Comparison of ENCODE assay signal across 8 cellular contexts in genomic region chr2:95025406-95026319, GRCh38. TPM values are rescaled to one million over a fixed set of nuclear protein-coding genes. Genes with fewer than 3 reads are reported as not detected.
A peak's percentile ranks its signal among the peaks of the same experiment; 100 is the strongest.
DNase-seq lines count a peak whose midpoint lies in the region; ATAC-seq and TF ChIP-seq lines count a peak whose summit lies in the region.

Gene MAL, plus strand, starts transcription at chr2:95025708. Its CDS starts 85 bp downstream, at chr2:95025793.

- no peaks in the 10 kb centered on the region for H3K36me3 Mint-ChIP-seq in immature natural killer cell

- no peak within 1 kb of the TSS for H3K27ac Mint-ChIP-seq in immature natural killer cell

- peaks cover 0 to 4% of the 10 kb centered on the region in 2 donors for H3K4me1 Mint-ChIP-seq in immature natural killer cell

- TF ChIP-seq CTCF in RWPE1 (conservative IDR thresholded peaks at IDR 0.05; ENCODE audit: low read depth) = no peak

- H3K4me3 Mint-ChIP-seq in immature natural killer cell = peak within 1 kb of the TSS in 2 of 5 donors; percentile 49 to 71

- ATAC-seq in GM19035 (IDR thresholded peaks at IDR 0.05; ENCODE audit: unreplicated experiment) (peak; percentile 39), left colon (peak; percentile 31), GM21526 (IDR thresholded peaks at IDR 0.05; ENCODE audit: low FRiP score, unreplicated experiment) (no peak)

- DNase-seq in RPMI8226 (peak; percentile 83), adipocyte (ENCODE audit: low read depth) (no peak), left colon (peak in 1 of 2 donors; percentile 20), immature natural killer cell (no peak), RWPE1 (ENCODE audit: low spot score) (no peak)
- DNase-seq in stimulated activated CD4-positive, alpha-beta T cell treated with anti-CD3 and anti-CD28 coated beads, Interleukin-4, amount 100 ng/mL, for 24 hours = peak; percentile 68

- CTCF ChIA-PET in RWPE1 (lab: Yijun Ruan, JAX) = interaction anchor here (0.7 to 5.7 kb wide), 4 partner anchors 28 to 1534 kb away, joined by 3 to 72 read pairs (median 4); no protein-coding TSS in a partner anchor

- H3K4me3 ChIP-seq in adipocyte (ENCODE audit: low read length) = peak within 1 kb of the TSS; percentile 35

- H3K9me3 Mint-ChIP-seq in immature natural killer cell = no peaks in the 10 kb centered on the region

- H3K27me3 Mint-ChIP-seq in immature natural killer cell (ENCODE audit: low read depth in 3 of 3) = peaks cover 9 to 21% (median 10%) of the 10 kb centered on the region in 3 donors

- no peak within 1 kb of the TSS for H3K9ac ChIP-seq in adipocyte (ENCODE audit: low read length)

- peaks cover 66% of the 10 kb centered on the region for H3K27me3 ChIP-seq in adipocyte (replicated peaks; ENCODE audit: control insufficient read depth, insufficient read depth, low read length)

- no peak within 1 kb of the TSS for H3K27ac ChIP-seq in RWPE1

- no peaks in the 10 kb centered on the region for H3K4me1 ChIP-seq in adipocyte (ENCODE audit: control insufficient read depth, insufficient read depth, low read length)

- intact Hi-C loops in left colon (cut with DNase I, micrococcal nuclease) = loop anchor here in 1 of 2 donors (10.0 kb wide), 1 partner anchor 79 kb away; no protein-coding TSS in a partner anchor

- no peaks in the 10 kb centered on the region for H3K36me3 ChIP-seq in adipocyte (ENCODE audit: control insufficient read depth, insufficient read depth, low read length, severe bottlenecking)

- no peaks in the 10 kb centered on the region for H3K9me3 ChIP-seq in adipocyte (ENCODE audit: control insufficient read depth, low read length)

- POLR2A ChIA-PET in RWPE1 (lab: Yijun Ruan, JAX; ENCODE audit: low non-redundant PET) = no interaction called here

RNA-seq across cellular contexts. Expression of gene MAL, which starts in this region (rescaled TPM):
- 1 to 10 TPM; 1.6 to 4.2 TPM for total RNA-seq in left colon
- polyA plus RNA-seq in immature natural killer cell = 1 to 10 TPM; 1.2 to 1.9 (median 1.6) TPM

Comparison
In these comparisons a context has a peak if more than half of its experiments do, and no peak if none do; other contexts are left out.
1. DNase-seq: peak in RPMI8226 (single experiment) and stimulated activated CD4-positive, alpha-beta T cell treated with anti-CD3 and anti-CD28 coated beads, Interleukin-4, amount 100 ng/mL, for 24 hours (single experiment); none in adipocyte (single experiment), immature natural killer cell (0 of 3) and RWPE1 (single experiment).